In genomic region chr1:5329068-5329739, GRCh38 we compare ENCODE assay signal across 20 cellular contexts.
DNase-seq lines count a peak whose midpoint lies in the region; ATAC-seq and TF ChIP-seq lines count a peak whose summit lies in the region.
"Had no signal": no experiment of that assay in that cellular context is flagged by ENCODE, and none has a peak within 500 bp of the region (broad histone marks: within the 10 kb centered on the region; RNA-seq: fewer than 3 reads in every experiment).

No MANE protein-coding gene starts in this region.

- no peaks in the 10 kb centered on the region for H3K27me3 Mint-ChIP-seq in activated CD8-positive, alpha-beta memory T cell treated with anti-CD3 and anti-CD28 coated beads, Interleukin-2, amount 10 ng/mL, durations not matched to agents 7 days and 5 days
- no peaks in the 10 kb centered on the region for H3K27me3 Mint-ChIP-seq in activated naive CD8-positive, alpha-beta T cell treated with anti-CD3 and anti-CD28 coated beads for 36 hours
- H3K27me3 Mint-ChIP-seq in natural killer cell treated with Interleukin-12 subunit alpha and Interleukin-12 subunit beta and Interleukin-15 and Interleukin-18, amount 100 ng/mL, for 72 hours: peaks cover 7 to 9% of the 10 kb centered on the region in 2 donors
- H3K27me3 Mint-ChIP-seq in chondrocyte (ENCODE audit: low read depth): no peaks in the 10 kb centered on the region

- H3K27ac Mint-ChIP-seq in activated CD8-positive, alpha-beta memory T cell treated with anti-CD3 and anti-CD28 coated beads, Interleukin-2, amount 10 ng/mL, durations not matched to agents 7 days and 5 days: peak overlapping the region; percentile 75
- H3K27ac Mint-ChIP-seq in activated naive CD8-positive, alpha-beta T cell treated with anti-CD3 and anti-CD28 coated beads for 36 hours: peak overlapping the region; percentile 85
- peak overlapping the region in 1 of 2 donors; percentile 49 for H3K27ac Mint-ChIP-seq in natural killer cell treated with Interleukin-12 subunit alpha and Interleukin-12 subunit beta and Interleukin-15 and Interleukin-18, amount 100 ng/mL, for 72 hours
- H3K27ac Mint-ChIP-seq in chondrocyte (ENCODE audit: unreplicated experiment): no peak overlapping the region
- H3K27ac Mint-ChIP-seq: nephron progenitor cell had no signal

- peaks cover 15% of the 10 kb centered on the region for H3K4me1 Mint-ChIP-seq in activated CD8-positive, alpha-beta memory T cell treated with anti-CD3 and anti-CD28 coated beads, Interleukin-2, amount 10 ng/mL, durations not matched to agents 7 days and 5 days
- H3K4me1 Mint-ChIP-seq in activated naive CD8-positive, alpha-beta T cell treated with anti-CD3 and anti-CD28 coated beads for 36 hours: peaks cover 32% of the 10 kb centered on the region
- peaks cover 6 to 14% of the 10 kb centered on the region in 2 donors for H3K4me1 Mint-ChIP-seq in natural killer cell treated with Interleukin-12 subunit alpha and Interleukin-12 subunit beta and Interleukin-15 and Interleukin-18, amount 100 ng/mL, for 72 hours (ENCODE audit: low read depth in 2 of 2)
- H3K4me1 Mint-ChIP-seq in chondrocyte (ENCODE audit: low read depth): no peaks in the 10 kb centered on the region
- H3K4me1 Mint-ChIP-seq: CD14-positive monocyte, nephron progenitor cell had no signal

- peaks cover 11% of the 10 kb centered on the region for H3K36me3 Mint-ChIP-seq in activated CD8-positive, alpha-beta memory T cell treated with anti-CD3 and anti-CD28 coated beads, Interleukin-2, amount 10 ng/mL, durations not matched to agents 7 days and 5 days
- H3K36me3 Mint-ChIP-seq in activated naive CD8-positive, alpha-beta T cell treated with anti-CD3 and anti-CD28 coated beads for 36 hours: peaks cover 22% of the 10 kb centered on the region
- no peaks in the 10 kb centered on the region for H3K36me3 Mint-ChIP-seq in natural killer cell treated with Interleukin-12 subunit alpha and Interleukin-12 subunit beta and Interleukin-15 and Interleukin-18, amount 100 ng/mL, for 72 hours
- no peaks in the 10 kb centered on the region for H3K36me3 Mint-ChIP-seq in chondrocyte (ENCODE audit: low read depth)
- H3K36me3 Mint-ChIP-seq: CD14-positive monocyte had no signal

- intact Hi-C loops in left colon (cut with DNase I, micrococcal nuclease): no loop called here

- no peak overlapping the region for H3K4me3 Mint-ChIP-seq in activated CD8-positive, alpha-beta memory T cell treated with anti-CD3 and anti-CD28 coated beads, Interleukin-2, amount 10 ng/mL, durations not matched to agents 7 days and 5 days
- H3K4me3 Mint-ChIP-seq in activated naive CD8-positive, alpha-beta T cell treated with anti-CD3 and anti-CD28 coated beads for 36 hours: no peak overlapping the region
- H3K4me3 Mint-ChIP-seq in natural killer cell treated with Interleukin-12 subunit alpha and Interleukin-12 subunit beta and Interleukin-15 and Interleukin-18, amount 100 ng/mL, for 72 hours: peak overlapping the region; percentile 30
- H3K4me3 Mint-ChIP-seq in chondrocyte (ENCODE audit: unreplicated experiment): no peak overlapping the region
- H3K4me3 Mint-ChIP-seq: CD14-positive monocyte, nephron progenitor cell had no signal

- no peak for TF ChIP-seq CTCF in chondrocyte (IDR thresholded peaks at IDR 0.05)

- CTCF ChIA-PET in activated CD8-positive, alpha-beta memory T cell treated with anti-CD3 and anti-CD28 coated beads, Interleukin-2, amount 10 ng/mL, durations not matched to agents 7 days and 5 days (lab: Charles Lee): no interaction called here

- DNase-seq in activated CD8-positive, alpha-beta memory T cell treated with anti-CD3 and anti-CD28 coated beads, Interleukin-2, amount 10 ng/mL, durations not matched to agents 7 days and 5 days: no peak
- DNase-seq in activated CD8-positive, alpha-beta memory T cell treated with anti-CD3 and anti-CD28 coated beads, Interleukin-2, amount 50 U/mL, for 4 hours: no peak
- DNase-seq in MV-4-11 (lab: John Stamatoyannopoulos, UW) (peak; percentile 97), chondrocyte (ENCODE audit: low spot score) (no peak), left colon (no peak)
- no peak for DNase-seq in activated naive CD8-positive, alpha-beta T cell treated with anti-CD3 and anti-CD28 coated beads for 36 hours
- no peak for DNase-seq in natural killer cell treated with Interleukin-12 subunit alpha and Interleukin-12 subunit beta and Interleukin-15 and Interleukin-18, amount 100 ng/mL, for 72 hours (ENCODE audit: low spot score)
- DNase-seq: activated gamma-delta T cell treated with Interleukin-2 at 50 U/mL for 16 hours; body of pancreas; cortex of kidney; mammary epithelial cell; NCI-H1417 treated with DMSO at 0.1 percent for 48 hours; NCI-H524 treated with DMSO at 0.1 percent for 48 hours; nephron progenitor cell; small intestine; stimulated activated CD4-positive, alpha-beta T cell treated with anti-CD3 and anti-CD28 coated beads, Interleukin-4, amount 100 ng/mL, for 1 hour had no signal

- ATAC-seq in activated CD8-positive, alpha-beta memory T cell treated with anti-CD3 and anti-CD28 coated beads, Interleukin-2, amount 10 ng/mL, durations not matched to agents 7 days and 5 days: peak; percentile 30
- ATAC-seq in natural killer cell treated with Interleukin-12 subunit alpha and Interleukin-12 subunit beta and Interleukin-15 and Interleukin-18, amount 100 ng/mL, for 72 hours: no peak
- ATAC-seq in GM19328 (IDR thresholded peaks at IDR 0.05; ENCODE audit: unreplicated experiment) (no peak), left colon (no peak)
- ATAC-seq: body of pancreas, HCT116, Right ventricle myocardium inferior had no signal

- peaks cover 17% of the 10 kb centered on the region for H3K9me3 Mint-ChIP-seq in activated CD8-positive, alpha-beta memory T cell treated with anti-CD3 and anti-CD28 coated beads, Interleukin-2, amount 10 ng/mL, durations not matched to agents 7 days and 5 days (ENCODE audit: low read depth)
- H3K9me3 Mint-ChIP-seq in activated naive CD8-positive, alpha-beta T cell treated with anti-CD3 and anti-CD28 coated beads for 36 hours: peaks cover 37% of the 10 kb centered on the region
- peaks cover 3% of the 10 kb centered on the region for H3K9me3 Mint-ChIP-seq in natural killer cell treated with Interleukin-12 subunit alpha and Interleukin-12 subunit beta and Interleukin-15 and Interleukin-18, amount 100 ng/mL, for 72 hours
- H3K9me3 Mint-ChIP-seq in chondrocyte (ENCODE audit: low read depth): peaks cover 59% of the 10 kb centered on the region
